In the genomic region with DNA sequence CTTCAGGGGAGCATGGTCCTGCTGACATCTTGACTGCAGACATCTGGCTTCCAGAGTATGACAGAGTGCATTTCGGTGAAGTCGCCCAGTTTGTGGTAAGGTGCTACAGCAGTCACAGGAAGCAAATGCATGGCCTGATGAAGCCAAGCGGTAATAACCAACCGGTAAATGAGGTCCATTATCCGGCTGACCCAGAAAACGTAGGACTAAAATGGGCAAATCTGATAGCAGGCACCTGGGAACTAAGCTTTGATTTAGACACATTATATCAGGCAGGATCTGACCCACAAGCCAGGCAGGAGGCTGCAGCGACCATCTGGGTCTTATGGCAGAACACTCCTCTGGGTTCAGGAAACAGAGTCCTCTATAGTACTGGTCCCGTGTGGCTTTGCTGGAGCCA, we compare ENCODE assay signal across 20 cellular contexts.
DNase-seq lines count a peak whose midpoint lies in the region; ATAC-seq, FAIRE-seq and TF ChIP-seq lines count a peak whose summit lies in the region.
"Had no signal": no experiment of that assay in that cellular context is flagged by ENCODE, and none has a peak within 500 bp of the region (broad histone marks: within the 10 kb centered on the region; RNA-seq: fewer than 3 reads in every experiment).

No MANE protein-coding gene starts in this region.

- no peak overlapping the region for H3K4me3 ChIP-seq in bronchial epithelial cell (ENCODE audit: low read depth, low read length)
- H3K4me3 ChIP-seq in neuronal stem cell (ENCODE audit: low read length in 2 of 2) = no peak overlapping the region
- no peak overlapping the region for H3K4me3 ChIP-seq in HepG2 (replicated peaks in 1 of 3; ENCODE audit: insufficient read depth in 1 of 3, low read depth in 2 of 3, low read length in 3 of 3)
- H3K4me3 ChIP-seq: GM12878, GM23248 had no signal

- no peak overlapping the region for H4K8ac ChIP-seq in neuronal stem cell (ENCODE audit: low read depth, low read length)

- H2AFZ ChIP-seq in neuronal stem cell (ENCODE audit: low read length) (no peak overlapping the region), HepG2 (ENCODE audit: low read length) (no peak overlapping the region)
- H2AFZ ChIP-seq: GM23248 had no signal

- H2BK15ac ChIP-seq in neuronal stem cell (ENCODE audit: low read length) = no peak overlapping the region

- BruUV-seq in HepG2 (replicated peaks; lab: Mats Ljungman, UMichigan) = no TSS peak

- TF ChIP-seq EP300 in HepG2 (IDR thresholded peaks at IDR 0.05; ENCODE audit: low read depth in 2 of 2, low read length in 2 of 2) (no peak), HepG2 (CRISPR knock-in tag; IDR thresholded peaks at IDR 0.05; ENCODE audit: borderline replicate concordance) (no peak)

- no peak overlapping the region for H4K91ac ChIP-seq in neuronal stem cell (ENCODE audit: low read depth, low read length, poor library complexity)

- no peak overlapping the region for H3K18ac ChIP-seq in neuronal stem cell (ENCODE audit: low read length)

- H4K20me1 ChIP-seq in HepG2 (ENCODE audit: insufficient read depth, low read length) = no peaks in the 10 kb centered on the region

- H3K27ac ChIP-seq in neuronal stem cell (replicated peaks; ENCODE audit: low read length) (no peak overlapping the region), HepG2 (ENCODE audit: extremely low read length, insufficient read depth, low read length) (no peak overlapping the region)
- H3K27ac ChIP-seq: GM23248 had no signal

- H3K4me2 ChIP-seq in neuronal stem cell (ENCODE audit: insufficient read depth, low read length, poor library complexity, severe bottlenecking) = no peak overlapping the region
- H3K4me2 ChIP-seq in HepG2 (ENCODE audit: low read depth, low read length) = no peak overlapping the region

- DNase-seq in G401 (ENCODE audit: low spot score) = peak; percentile 89
- no peak for DNase-seq in bronchial epithelial cell (ENCODE audit: low read depth)
- DNase-seq in cerebellum (ENCODE audit: low spot score) = peak; percentile 58
- DNase-seq in neuronal stem cell (ENCODE audit: low spot score) = no peak
- no peak for DNase-seq in H4 (ENCODE audit: low spot score)
- DNase-seq in HepG2 (ENCODE audit: low spot score) = no peak
- DNase-seq in cortex of kidney (lab: John Stamatoyannopoulos, UW) = no peak
- no peak for DNase-seq in kidney tubule cell (ENCODE audit: low spot score)
- DNase-seq: Calu3; CD4-positive, alpha-beta memory T cell; COR-L47; DMS153; DND-41; GDM1; GM23248; H9 had no signal

- no peak overlapping the region for H2BK12ac ChIP-seq in neuronal stem cell (ENCODE audit: low read length)

- H3K4me1 ChIP-seq in neuronal stem cell (ENCODE audit: control insufficient read depth in 2 of 2, insufficient read depth in 1 of 2, low read depth in 1 of 2, low read length in 2 of 2) (no peaks in the 10 kb centered on the region), HepG2 (ENCODE audit: insufficient read depth, low read length) (no peaks in the 10 kb centered on the region)

- H3K27me3 ChIP-seq in bronchial epithelial cell (ENCODE audit: control insufficient read depth, insufficient read depth, low read length) (peaks cover 3% of the 10 kb centered on the region), neuronal stem cell (ENCODE audit: control insufficient read depth in 3 of 3, insufficient read depth in 3 of 3, low read depth in 1 of 3, low read length in 3 of 3) (no peaks in the 10 kb centered on the region), HepG2 (ENCODE audit: control insufficient read depth in 1 of 2, insufficient read depth in 2 of 2, low read length in 2 of 2) (no peaks in the 10 kb centered on the region)

- peak overlapping the region; percentile 25 for H3K14ac ChIP-seq in neuronal stem cell (ENCODE audit: low read length)

- no peaks in the 10 kb centered on the region for H3K79me2 ChIP-seq in HepG2 (ENCODE audit: insufficient read depth, low read length)

- no peak overlapping the region for H3K4ac ChIP-seq in neuronal stem cell (ENCODE audit: low read length)

- POLR2A ChIA-PET in HepG2 (lab: Yijun Ruan, JAX) = no interaction called here

- no peak overlapping the region for H3K23ac ChIP-seq in neuronal stem cell (ENCODE audit: low read depth, low read length, poor library complexity)

- TF ChIP-seq POLR2A in HepG2 (IDR thresholded peaks at IDR 0.05; ENCODE audit: insufficient read depth in 1 of 2, low read depth in 2 of 2, low read length in 2 of 2) = no peak

- no peak overlapping the region for H2AK5ac ChIP-seq in neuronal stem cell (ENCODE audit: low read depth, low read length)

- H3K9me3 ChIP-seq in neuronal stem cell (replicated peaks in 1 of 2; ENCODE audit: control insufficient read depth in 2 of 2, insufficient read depth in 1 of 2, low read depth in 1 of 2, low read length in 2 of 2) = no peaks in the 10 kb centered on the region
- no peaks in the 10 kb centered on the region for H3K9me3 ChIP-seq in HepG2 (ENCODE audit: low read length)

- no peak for TF ChIP-seq RAD21 in HepG2 (CRISPR knock-in tag; IDR thresholded peaks at IDR 0.05)

- ATAC-seq in HepG2 = no peak
- ATAC-seq: GM12878, HCT116 had no signal

- intact Hi-C loops in HepG2 (cut with micrococcal nuclease; ENCODE audit: unreplicated experiment) = no loop called here

- no peaks in the 10 kb centered on the region for H3K36me3 ChIP-seq in bronchial epithelial cell (ENCODE audit: control insufficient read depth, insufficient read depth, low read length)
- no peaks in the 10 kb centered on the region for H3K36me3 ChIP-seq in neuronal stem cell (replicated peaks in 1 of 2; ENCODE audit: control insufficient read depth in 2 of 2, insufficient read depth in 2 of 2, low read length in 2 of 2)
- H3K36me3 ChIP-seq in HepG2 (replicated peaks in 1 of 2; ENCODE audit: control insufficient read depth in 1 of 2, insufficient read depth in 2 of 2, low read length in 2 of 2) = no peaks in the 10 kb centered on the region

- FAIRE-seq in bronchial epithelial cell (lab: Jason Lieb, UNC) = peak; percentile 36
- no peak for FAIRE-seq in HepG2 (lab: Jason Lieb, UNC)
- FAIRE-seq: GM12878, GM19239, H1 had no signal

- CTCF ChIA-PET in HepG2 (lab: Yijun Ruan, JAX; ENCODE audit: low intra/inter-chr PET ratio, low total read pairs) = no interaction called here

- no peaks in the 10 kb centered on the region for H3K79me1 ChIP-seq in neuronal stem cell (ENCODE audit: low read depth, low read length)

- WGBS in neuronal stem cell (ENCODE audit: extremely low coverage in 2 of 2, insufficient read length in 2 of 2, insufficient replicate concordance in 1 of 2), 2 donors = no CpG with 5 or more reads among the region's 8 CpGs
- WGBS in HepG2 (ENCODE audit: low lambda C conversion rate) = 78% methylated on average over 6 of the region's 8 CpGs

- H3K9ac ChIP-seq in neuronal stem cell (ENCODE audit: low read depth, low read length, poor library complexity) (no peak overlapping the region), HepG2 (ENCODE audit: insufficient read depth, low read depth, low read length) (no peak overlapping the region)
- H3K9ac ChIP-seq: GM23248 had no signal

- no peak overlapping the region for H2BK120ac ChIP-seq in neuronal stem cell (ENCODE audit: low read depth, low read length)

- no peak overlapping the region for H2BK5ac ChIP-seq in neuronal stem cell (ENCODE audit: low read length)

- in situ Hi-C loops in G401 (cut with HindIII; ENCODE audit: low sequenced_read_pairs) (no loop called here), HepG2 (cut with HindIII; ENCODE audit: extremely low pct_ligation_motif_present, low pct_unique_long_range_greater_than_20kb) (no loop called here)

- TF ChIP-seq CTCF in bronchial epithelial cell (IDR thresholded peaks at IDR 0.05; ENCODE audit: insufficient read depth, low read length, severe bottlenecking) (no peak), HepG2 (CRISPR knock-in tag; IDR thresholded peaks at IDR 0.05) (no peak)

TF ChIP-seq in HepG2, 621 proteins besides CTCF, POLR2A, EP300 and RAD21:
- no peak for TF ChIP-seq ZNF496 (CRISPR knock-in tag; IDR thresholded peaks at IDR 0.05; ENCODE audit: insufficient replicate concordance)
- no peak for TF ChIP-seq CENPT (CRISPR knock-in tag; IDR thresholded peaks at IDR 0.05; ENCODE audit: low read depth)
- TF ChIP-seq KLF11 (CRISPR knock-in tag; IDR thresholded peaks at IDR 0.05) = no peak
- no peak for TF ChIP-seq KLF13 (CRISPR knock-in tag; IDR thresholded peaks at IDR 0.05)
- TF ChIP-seq ZNF251 (CRISPR knock-in tag; IDR thresholded peaks at IDR 0.05) = no peak
- no peak for TF ChIP-seq NFE2L1 (CRISPR knock-in tag; IDR thresholded peaks at IDR 0.05; ENCODE audit: borderline replicate concordance)
- no peak for TF ChIP-seq ZNF350 (CRISPR knock-in tag; IDR thresholded peaks at IDR 0.05; ENCODE audit: borderline replicate concordance, low read depth)
- no peak for TF ChIP-seq NFE2 (CRISPR knock-in tag; IDR thresholded peaks at IDR 0.05)
- no peak for TF ChIP-seq ZNF121 (CRISPR knock-in tag; IDR thresholded peaks at IDR 0.05)
- no peak for TF ChIP-seq ZNF672 (CRISPR knock-in tag; IDR thresholded peaks at IDR 0.05)
- no peak for TF ChIP-seq GTF3A (CRISPR knock-in tag; conservative IDR thresholded peaks at IDR 0.05)
- TF ChIP-seq, protein P1, sequence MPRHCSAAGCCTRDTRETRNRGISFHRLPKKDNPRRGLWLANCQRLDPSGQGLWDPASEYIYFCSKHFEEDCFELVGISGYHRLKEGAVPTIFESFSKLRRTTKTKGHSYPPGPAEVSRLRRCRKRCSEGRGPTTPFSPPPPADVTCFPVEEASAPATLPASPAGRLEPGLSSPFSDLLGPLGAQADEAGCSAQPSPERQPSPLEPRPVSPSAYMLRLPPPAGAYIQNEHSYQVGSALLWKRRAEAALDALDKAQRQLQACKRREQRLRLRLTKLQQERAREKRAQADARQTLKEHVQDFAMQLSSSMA (CRISPR knock-in tag; IDR thresholded peaks at IDR 0.05) = no peak
- TF ChIP-seq ZMYM3 (CRISPR knock-in tag; IDR thresholded peaks at IDR 0.05) = no peak
- no peak for TF ChIP-seq NFIC (IDR thresholded peaks at IDR 0.05; ENCODE audit: low read length)

Comparison
In these comparisons a context has a peak if more than half of its experiments do, and no peak if none do; other contexts are left out.
1. DNase-seq: peak in G401 (single experiment) and cerebellum (single experiment); none in bronchial epithelial cell (single experiment), neuronal stem cell (single experiment), H4 (single experiment), HepG2 (single experiment), cortex of kidney (single experiment) and kidney tubule cell (single experiment).